1 cellular context compared by ENCODE assay signal in the genomic region with DNA sequence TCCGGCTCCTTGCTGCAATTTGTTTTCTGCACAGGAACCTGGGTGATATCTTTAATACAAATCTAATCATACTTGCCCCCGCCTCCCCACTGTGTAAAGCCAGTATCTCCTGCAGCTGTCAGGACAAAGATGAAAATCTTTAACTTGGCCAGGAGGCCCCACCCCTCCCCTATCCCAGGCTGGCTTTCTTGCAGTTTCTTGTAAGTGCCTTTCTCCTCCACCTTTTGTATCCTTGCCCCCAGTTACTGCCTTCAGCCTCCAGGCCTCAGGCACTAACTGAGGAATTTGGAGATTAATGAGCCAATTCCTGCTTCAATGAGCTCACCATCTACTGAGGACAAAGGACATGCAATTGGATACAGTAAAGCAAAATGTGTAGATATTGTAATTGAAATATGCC.
TF ChIP-seq lines count a peak whose summit lies in the region.

No MANE protein-coding gene starts in this region.

TF ChIP-seq in K562, 482 proteins besides CTCF, POLR2A, EP300 and RAD21:
- TF ChIP-seq, protein P1, sequence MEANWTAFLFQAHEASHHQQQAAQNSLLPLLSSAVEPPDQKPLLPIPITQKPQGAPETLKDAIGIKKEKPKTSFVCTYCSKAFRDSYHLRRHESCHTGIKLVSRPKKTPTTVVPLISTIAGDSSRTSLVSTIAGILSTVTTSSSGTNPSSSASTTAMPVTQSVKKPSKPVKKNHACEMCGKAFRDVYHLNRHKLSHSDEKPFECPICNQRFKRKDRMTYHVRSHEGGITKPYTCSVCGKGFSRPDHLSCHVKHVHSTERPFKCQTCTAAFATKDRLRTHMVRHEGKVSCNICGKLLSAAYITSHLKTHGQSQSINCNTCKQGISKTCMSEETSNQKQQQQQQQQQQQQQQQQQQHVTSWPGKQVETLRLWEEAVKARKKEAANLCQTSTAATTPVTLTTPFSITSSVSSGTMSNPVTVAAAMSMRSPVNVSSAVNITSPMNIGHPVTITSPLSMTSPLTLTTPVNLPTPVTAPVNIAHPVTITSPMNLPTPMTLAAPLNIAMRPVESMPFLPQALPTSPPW (CRISPR knock-in tag; IDR thresholded peaks at IDR 0.05) = peak; percentile 12; the same call in 1 of the 2 replicates
- TF ChIP-seq RUNX1 (IDR thresholded peaks at IDR 0.05; ENCODE audit: low read depth) = no peak
